In genomic region chr14:18920052-18920451, GRCh38 we compare ENCODE assay signal across 5 cellular contexts. TPM values are rescaled to one million over a fixed set of nuclear protein-coding genes. Genes with fewer than 3 reads are reported as not detected.
"Had no signal": no experiment of that assay in that cellular context is flagged by ENCODE, and none has a peak within 500 bp of the region (broad histone marks: within the 10 kb centered on the region; RNA-seq: fewer than 3 reads in every experiment).

No MANE protein-coding gene starts in this region.

RNA-seq across cellular contexts. Expression of gene POTEM, which starts 47.2 kb away (rescaled TPM):
- total RNA-seq: GM23338, H1, H9, HT-29, IMR-90 had no signal
- polyA plus RNA-seq: GM23338, H1, IMR-90 had no signal
